11 cellular contexts compared by ENCODE assay signal in the genomic region with DNA sequence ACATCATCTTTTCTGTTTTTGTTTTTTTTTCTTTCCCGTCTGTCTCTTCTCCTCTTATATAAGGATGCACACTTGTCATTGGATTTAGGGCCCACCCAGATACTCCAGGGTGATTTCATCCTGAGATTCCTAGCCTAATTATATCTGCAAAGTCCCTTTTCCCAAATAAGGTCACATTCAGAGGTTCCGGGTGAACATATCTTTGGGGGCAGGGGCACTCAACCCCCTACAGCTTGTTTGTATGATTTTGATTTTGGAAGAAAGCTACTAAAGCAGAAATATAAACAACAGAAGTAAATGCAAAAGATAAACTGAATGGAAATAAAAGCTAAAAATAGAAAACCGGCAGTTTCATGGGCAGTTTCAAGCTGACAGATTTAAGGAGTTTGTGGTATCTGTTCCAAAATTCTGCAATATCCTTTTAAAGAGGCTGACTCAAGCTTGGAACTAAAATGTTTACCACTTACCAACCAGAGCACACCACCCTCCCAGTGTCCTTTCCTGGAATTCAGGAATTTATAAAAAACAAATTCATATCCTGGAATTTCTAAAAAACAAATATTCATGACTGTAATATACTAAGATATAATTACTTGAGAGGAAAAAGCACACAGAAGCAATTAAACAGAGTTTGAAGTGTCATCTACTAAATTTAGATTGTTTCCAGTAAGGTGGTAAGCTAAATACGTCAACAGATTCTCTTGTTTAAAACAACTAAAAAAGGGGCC.
DNase-seq lines count a peak whose midpoint lies in the region; ATAC-seq and TF ChIP-seq lines count a peak whose summit lies in the region.
"Had no signal": no experiment of that assay in that cellular context is flagged by ENCODE, and none has a peak within 500 bp of the region (broad histone marks: within the 10 kb centered on the region; RNA-seq: fewer than 3 reads in every experiment).

No MANE protein-coding gene starts in this region.

- intact Hi-C loops in activated CD4-positive, alpha-beta T cell treated with anti-CD3 and anti-CD28 coated beads, Interleukin-2, amount 10 ng/mL, durations not matched to agents 24 days and 14 days (cut with micrococcal nuclease) = loop anchor here (1.0 to 10.0 kb wide), 3 partner anchors 41 to 846 kb away; a partner anchor contains a TSS
- intact Hi-C loops in activated T-helper 2 cell treated with anti-CD3 and anti-CD28 coated beads, Interferon-gamma antibody, Interleukin-2, Interleukin-4, amounts not matched to agents 10 μg/mL and 5 μg/mL and 100 μg/mL, durations not matched to agents 14 hours and 24 hours and 36 hours (cut with micrococcal nuclease) = loop anchor here (1.0 to 10.0 kb wide), 4 partner anchors 41 to 244 kb away; a partner anchor contains a TSS
- intact Hi-C loops in left ventricle myocardium superior (cut with micrococcal nuclease) = loop anchor here (10.0 kb wide), 1 partner anchor 94 kb away; no protein-coding TSS in a partner anchor

- H3K4me3 Mint-ChIP-seq in activated CD4-positive, alpha-beta T cell treated with anti-CD3 and anti-CD28 coated beads, Interleukin-2, amount 10 ng/mL, durations not matched to agents 24 days and 14 days = peak overlapping the region; percentile 49
- peak overlapping the region; percentile 39 for H3K4me3 Mint-ChIP-seq in activated T-helper 2 cell treated with anti-CD3 and anti-CD28 coated beads, Interferon-gamma antibody, Interleukin-2, Interleukin-4, amounts not matched to agents 10 μg/mL and 5 μg/mL and 100 μg/mL, durations not matched to agents 14 hours and 24 hours and 36 hours (ENCODE audit: low read depth)
- H3K4me3 Mint-ChIP-seq: IgD-negative memory B cell had no signal

- peaks cover 66% of the 10 kb centered on the region for H3K4me1 Mint-ChIP-seq in activated CD4-positive, alpha-beta T cell treated with anti-CD3 and anti-CD28 coated beads, Interleukin-2, amount 10 ng/mL, durations not matched to agents 24 days and 14 days
- peaks cover 64% of the 10 kb centered on the region for H3K4me1 Mint-ChIP-seq in activated T-helper 2 cell treated with anti-CD3 and anti-CD28 coated beads, Interferon-gamma antibody, Interleukin-2, Interleukin-4, amounts not matched to agents 10 μg/mL and 5 μg/mL and 100 μg/mL, durations not matched to agents 14 hours and 24 hours and 36 hours (ENCODE audit: low read depth)

- peaks cover 13 to 41% of the 10 kb centered on the region in 2 donors for H3K4me1 ChIP-seq in thoracic aorta (ENCODE audit: control insufficient read depth in 1 of 2, low read depth in 2 of 2)

- H3K27ac ChIP-seq in thoracic aorta = peak overlapping the region; percentile 49 to 68
- H3K27ac ChIP-seq: A549 had no signal

- no peaks in the 10 kb centered on the region for H3K27me3 ChIP-seq in thoracic aorta (replicated peaks; ENCODE audit: insufficient read depth)

- H3K9me3 ChIP-seq in thoracic aorta = no peaks in the 10 kb centered on the region
- H3K9me3 ChIP-seq: A549, mucosa of descending colon had no signal

- H3K27me3 Mint-ChIP-seq in activated CD4-positive, alpha-beta T cell treated with anti-CD3 and anti-CD28 coated beads, Interleukin-2, amount 10 ng/mL, durations not matched to agents 24 days and 14 days = no peaks in the 10 kb centered on the region
- H3K27me3 Mint-ChIP-seq in activated T-helper 2 cell treated with anti-CD3 and anti-CD28 coated beads, Interferon-gamma antibody, Interleukin-2, Interleukin-4, amounts not matched to agents 10 μg/mL and 5 μg/mL and 100 μg/mL, durations not matched to agents 14 hours and 24 hours and 36 hours (ENCODE audit: low read depth) = no peaks in the 10 kb centered on the region

- H3K27ac Mint-ChIP-seq in activated CD4-positive, alpha-beta T cell treated with anti-CD3 and anti-CD28 coated beads, Interleukin-2, amount 10 ng/mL, durations not matched to agents 24 days and 14 days = peak overlapping the region; percentile 90
- peak overlapping the region; percentile 86 for H3K27ac Mint-ChIP-seq in activated T-helper 2 cell treated with anti-CD3 and anti-CD28 coated beads, Interferon-gamma antibody, Interleukin-2, Interleukin-4, amounts not matched to agents 10 μg/mL and 5 μg/mL and 100 μg/mL, durations not matched to agents 14 hours and 24 hours and 36 hours
- H3K27ac Mint-ChIP-seq: IgD-negative memory B cell had no signal

- ATAC-seq in left ventricle myocardium superior (peak; percentile 57), thoracic aorta (ENCODE audit: insufficient number of reproducible peaks, low FRiP score, low read depth) (no peak), HG03025 (IDR thresholded peaks at IDR 0.05; ENCODE audit: low FRiP score, unreplicated experiment) (no peak)
- ATAC-seq: A549, mucosa of descending colon had no signal

- H3K36me3 Mint-ChIP-seq in activated CD4-positive, alpha-beta T cell treated with anti-CD3 and anti-CD28 coated beads, Interleukin-2, amount 10 ng/mL, durations not matched to agents 24 days and 14 days (ENCODE audit: low read depth) = no peaks in the 10 kb centered on the region
- H3K36me3 Mint-ChIP-seq in activated T-helper 2 cell treated with anti-CD3 and anti-CD28 coated beads, Interferon-gamma antibody, Interleukin-2, Interleukin-4, amounts not matched to agents 10 μg/mL and 5 μg/mL and 100 μg/mL, durations not matched to agents 14 hours and 24 hours and 36 hours (ENCODE audit: low read depth) = no peaks in the 10 kb centered on the region
- H3K36me3 Mint-ChIP-seq: IgD-negative memory B cell had no signal

- H3K36me3 ChIP-seq in thoracic aorta = no peaks in the 10 kb centered on the region

- peak; percentile 55 for DNase-seq in activated CD4-positive, alpha-beta T cell treated with anti-CD3 and anti-CD28 coated beads, Interleukin-2, amount 10 ng/mL, durations not matched to agents 24 days and 14 days
- no peak for DNase-seq in activated CD4-positive, alpha-beta T cell treated with anti-CD3 and anti-CD28 coated beads, Interleukin-2, amount 50 U/mL, for 4 hours
- no peak for DNase-seq in activated T-helper 2 cell treated with anti-CD3 and anti-CD28 coated beads, Interferon-gamma antibody, Interleukin-2, Interleukin-4, amounts not matched to agents 10 μg/mL and 5 μg/mL and 100 μg/mL, durations not matched to agents 14 hours and 24 hours and 36 hours (ENCODE audit: low spot score)
- DNase-seq in left ventricle myocardium superior = no peak
- DNase-seq in thoracic aorta (ENCODE audit: low spot score) = no peak
- DNase-seq in middle frontal gyrus (ENCODE audit: extremely low spot score, low spot score) = no peak
- DNase-seq in NCI-H2107 treated with DMSO at 0.1 percent for 48 hours (lab: John Stamatoyannopoulos, UW; ENCODE audit: unreplicated experiment) = no peak

- TF ChIP-seq CTCF in thoracic aorta (IDR thresholded peaks at IDR 0.05) = no peak

- H3K9me3 Mint-ChIP-seq in activated CD4-positive, alpha-beta T cell treated with anti-CD3 and anti-CD28 coated beads, Interleukin-2, amount 10 ng/mL, durations not matched to agents 24 days and 14 days = no peaks in the 10 kb centered on the region
- no peaks in the 10 kb centered on the region for H3K9me3 Mint-ChIP-seq in activated T-helper 2 cell treated with anti-CD3 and anti-CD28 coated beads, Interferon-gamma antibody, Interleukin-2, Interleukin-4, amounts not matched to agents 10 μg/mL and 5 μg/mL and 100 μg/mL, durations not matched to agents 14 hours and 24 hours and 36 hours
- H3K9me3 Mint-ChIP-seq: IgD-negative memory B cell had no signal

- H3K4me3 ChIP-seq in thoracic aorta = peak overlapping the region; percentile 22
- H3K4me3 ChIP-seq: A549, mucosa of descending colon had no signal
